In genomic region chr11:102421262-102421661, GRCh38 we compare ENCODE assay signal across 11 cellular contexts. TPM values are rescaled to one million over a fixed set of nuclear protein-coding genes. Genes with fewer than 3 reads are reported as not detected.
A peak's percentile ranks its signal among the peaks of the same experiment; 100 is the strongest.
DNase-seq lines count a peak whose midpoint lies in the region.
"Had no signal": no experiment of that assay in that cellular context is flagged by ENCODE, and none has a peak within 500 bp of the region (broad histone marks: within the 10 kb centered on the region; RNA-seq: fewer than 3 reads in every experiment).

No MANE protein-coding gene starts in this region.

- H3K9me3 Mint-ChIP-seq in activated naive CD4-positive, alpha-beta T cell treated with anti-CD3 and anti-CD28 coated beads for 36 hours: peaks cover 8% of the 10 kb centered on the region

- intact Hi-C loops in activated naive CD4-positive, alpha-beta T cell treated with anti-CD3 and anti-CD28 coated beads for 36 hours (cut with micrococcal nuclease): no loop called here

- CTCF ChIA-PET in activated naive CD4-positive, alpha-beta T cell treated with anti-CD3 and anti-CD28 coated beads for 36 hours (lab: Charles Lee): interaction anchor here (0.6 to 1.5 kb wide), 4 partner anchors 9 to 22 kb away, joined by 4 to 7 read pairs (median 6); no protein-coding TSS in a partner anchor

- H3K27me3 Mint-ChIP-seq in activated naive CD4-positive, alpha-beta T cell treated with anti-CD3 and anti-CD28 coated beads for 36 hours (ENCODE audit: low read depth): no peaks in the 10 kb centered on the region

- peaks cover 92% of the 10 kb centered on the region for H3K4me1 Mint-ChIP-seq in activated naive CD4-positive, alpha-beta T cell treated with anti-CD3 and anti-CD28 coated beads for 36 hours (ENCODE audit: low read depth)

- H3K4me3 Mint-ChIP-seq in activated naive CD4-positive, alpha-beta T cell treated with anti-CD3 and anti-CD28 coated beads for 36 hours: no peak overlapping the region

- H3K36me3 Mint-ChIP-seq in activated naive CD4-positive, alpha-beta T cell treated with anti-CD3 and anti-CD28 coated beads for 36 hours (ENCODE audit: low read depth): peaks cover 37% of the 10 kb centered on the region

- H3K27ac ChIP-seq in caudate nucleus (ENCODE audit: low read depth, low read length) (peak overlapping the region; percentile 93), temporal lobe (ENCODE audit: low read depth, low read length) (peak overlapping the region; percentile 89)
- H3K27ac ChIP-seq: SJSA1, skin epidermis had no signal

- H3K27ac Mint-ChIP-seq in activated naive CD4-positive, alpha-beta T cell treated with anti-CD3 and anti-CD28 coated beads for 36 hours: peak overlapping the region; percentile 73

- no peak for DNase-seq in activated naive CD4-positive, alpha-beta T cell treated with anti-CD3 and anti-CD28 coated beads for 36 hours
- DNase-seq in activated naive CD4-positive, alpha-beta T cell treated with anti-CD3 and anti-CD28 coated beads, Interleukin-2, amount 50 U/mL, for 16 hours: no peak
- peak; percentile 70 for DNase-seq in NCI-H510A treated with DMSO at 0.1 percent for 48 hours (lab: John Stamatoyannopoulos, UW)
- peak in 7 of 61 donors; percentile 10 to 60 (median 30) for DNase-seq in caudate nucleus (lab: John Stamatoyannopoulos, UW)
- DNase-seq in T-helper 1 cell: no peak
- DNase-seq in mucosa of gallbladder (ENCODE audit: low spot score): no peak
- no peak for DNase-seq in activated CD4-positive, alpha-beta T cell treated with anti-CD3 and anti-CD28 coated beads, Interleukin-2, amount 50 U/mL, for 4 hours
- DNase-seq: left ventricle myocardium superior had no signal

RNA-seq across cellular contexts. Expression of gene TMEM123, which starts 31.3 kb away (rescaled TPM):
- 100 to 1,000 TPM; 232 to 255 TPM for total RNA-seq in activated naive CD4-positive, alpha-beta T cell treated with anti-CD3 and anti-CD28 coated beads for 36 hours
- 93.9 TPM for total RNA-seq in temporal lobe
- 135 TPM for total RNA-seq in mucosa of gallbladder
